In the genomic region with DNA sequence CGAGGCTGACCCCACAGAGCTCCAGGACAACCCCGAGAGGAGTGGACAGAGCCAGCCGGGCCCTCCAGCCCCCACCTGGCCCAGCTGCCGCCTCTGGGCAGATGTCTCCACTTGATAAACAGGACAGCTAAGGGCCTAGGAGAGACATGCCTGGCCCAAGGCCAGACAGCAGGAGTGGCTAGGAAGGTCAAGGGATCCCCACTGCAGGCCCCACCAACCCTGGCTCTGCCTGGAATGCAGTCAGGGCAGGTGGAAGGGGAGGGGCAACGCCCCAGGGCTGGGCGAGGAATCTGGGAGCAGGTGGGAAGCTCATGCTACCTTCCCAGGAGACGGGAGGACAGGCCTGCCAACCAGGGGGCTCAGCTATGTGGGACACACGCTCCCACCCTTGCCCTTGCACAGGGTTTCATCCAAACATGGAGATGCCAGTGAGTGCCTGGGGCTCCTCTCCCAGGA, we compare ENCODE assay signal across 8 cellular contexts. TPM values are rescaled to one million over a fixed set of nuclear protein-coding genes. Genes with fewer than 3 reads are reported as not detected.
A peak's percentile ranks its signal among the peaks of the same experiment; 100 is the strongest.
DNase-seq lines count a peak whose midpoint lies in the region; ATAC-seq, FAIRE-seq and TF ChIP-seq lines count a peak whose summit lies in the region.

No MANE protein-coding gene starts in this region.

- H3K4me3 ChIP-seq in OCI-LY1 (ENCODE audit: low read depth, low read length, poor library complexity, severe bottlenecking): no peak overlapping the region
- no peak overlapping the region for H3K4me3 ChIP-seq in neutrophil (ENCODE audit: low read depth in 1 of 2, low read length in 1 of 2)

- no peaks in the 10 kb centered on the region for H3K79me2 ChIP-seq in OCI-LY1 (ENCODE audit: insufficient read depth, low read length)

- H3F3A ChIP-seq in OCI-LY1 (ENCODE audit: insufficient read depth, low read length): no peaks in the 10 kb centered on the region

- H4K20me1 ChIP-seq in OCI-LY1 (ENCODE audit: insufficient read depth, low read length): no peaks in the 10 kb centered on the region

- DNase-seq in DMS79 (lab: John Stamatoyannopoulos, UW) (peak; percentile 49), epithelial cell of prostate (ENCODE audit: low read depth, low spot score) (no peak), occipital lobe (lab: John Stamatoyannopoulos, UW) (no peak), NCI-H187 (lab: John Stamatoyannopoulos, UW) (no peak), H54 (ENCODE audit: insufficient read length, low spot score) (no peak)

- no peak overlapping the region for H2AFZ ChIP-seq in OCI-LY1 (ENCODE audit: low read length)

- ATAC-seq in GM21786 (IDR thresholded peaks at IDR 0.05; ENCODE audit: unreplicated experiment): no peak

- peaks cover 41% of the 10 kb centered on the region for H3K4me1 ChIP-seq in OCI-LY1 (ENCODE audit: insufficient read depth, low read length, severe bottlenecking)
- H3K4me1 ChIP-seq in neutrophil (ENCODE audit: control insufficient read depth in 1 of 2, insufficient read depth in 1 of 2, low read depth in 1 of 2, low read length in 1 of 2): peaks cover 72% of the 10 kb centered on the region in 2 experiments

- H3K9me2 ChIP-seq in OCI-LY1 (ENCODE audit: low read depth, low read length): no peaks in the 10 kb centered on the region

- no peak for TF ChIP-seq CTCF in OCI-LY1 (IDR thresholded peaks at IDR 0.05; ENCODE audit: low read length)
- no peak for TF ChIP-seq CTCF in neutrophil (IDR thresholded peaks at IDR 0.05)

- H3K9me3 ChIP-seq in OCI-LY1 (ENCODE audit: low read length) (no peaks in the 10 kb centered on the region), neutrophil (no peaks in the 10 kb centered on the region)

- TF ChIP-seq POLR2A in H54 (IDR thresholded peaks at IDR 0.05; ENCODE audit: low read depth, low read length): no peak

- H3K27ac ChIP-seq in OCI-LY1 (ENCODE audit: low read depth, low read length, poor library complexity, severe bottlenecking): no peak overlapping the region
- peak overlapping the region; percentile 96 for H3K27ac ChIP-seq in epithelial cell of prostate
- peak overlapping the region; percentile 88 for H3K27ac ChIP-seq in neutrophil

- H3K9ac ChIP-seq in OCI-LY1 (ENCODE audit: low read length): no peak overlapping the region; the same call in 1 of the 2 replicates

- H3K27me3 ChIP-seq in OCI-LY1 (ENCODE audit: insufficient read depth, low read length): no peaks in the 10 kb centered on the region
- H3K27me3 ChIP-seq in neutrophil: no peaks in the 10 kb centered on the region

- no peak for FAIRE-seq in H54 (lab: Jason Lieb, UNC)

- H3K4me2 ChIP-seq in OCI-LY1 (ENCODE audit: low read length): peak overlapping the region; percentile 13; the same call in 1 of the 2 replicates

- H3K36me3 ChIP-seq in OCI-LY1 (ENCODE audit: insufficient read depth, low read length) (peaks cover 6% of the 10 kb centered on the region; the same call in 1 of the 2 replicates), neutrophil (peaks cover 11% of the 10 kb centered on the region)

RNA-seq across cellular contexts. Expression of gene SH3GL1, which starts 25.2 kb away (rescaled TPM):
- total RNA-seq in occipital lobe: 15.3 TPM

RNA-seq across cellular contexts. Expression of gene CHAF1A, which starts 27.2 kb away (rescaled TPM):
- 6.2 TPM for total RNA-seq in occipital lobe

RNA-seq across cellular contexts. Expression of gene MPND, which starts 31.8 kb away (rescaled TPM):
- 11.5 TPM for total RNA-seq in occipital lobe

RNA-seq across cellular contexts. Expression of gene STAP2, which starts 36.6 kb away (rescaled TPM):
- total RNA-seq in occipital lobe: 2.8 TPM
